14 cellular contexts compared by ENCODE assay signal in genomic region chr5:132979367-132979935, GRCh38. TPM values are rescaled to one million over a fixed set of nuclear protein-coding genes. Genes with fewer than 3 reads are reported as not detected.
DNase-seq lines count a peak whose midpoint lies in the region; ATAC-seq, FAIRE-seq and TF ChIP-seq lines count a peak whose summit lies in the region.
"Had no signal": no experiment of that assay in that cellular context is flagged by ENCODE, and none has a peak within 500 bp of the region (broad histone marks: within the 10 kb centered on the region; RNA-seq: fewer than 3 reads in every experiment).

No MANE protein-coding gene starts in this region.

- H3K36me3 Mint-ChIP-seq in osteocyte (ENCODE audit: unreplicated experiment): no peaks in the 10 kb centered on the region
- H3K36me3 Mint-ChIP-seq: CD4-positive, CD25-positive, alpha-beta regulatory T cell had no signal

- H3K4me1 Mint-ChIP-seq in osteocyte (ENCODE audit: unreplicated experiment): no peaks in the 10 kb centered on the region
- H3K4me1 Mint-ChIP-seq: CD4-positive, CD25-positive, alpha-beta regulatory T cell had no signal

- H3K4me1 ChIP-seq in kidney (ENCODE audit: control insufficient read depth in 1 of 2, insufficient read depth in 1 of 2, low read depth in 1 of 2, low read length in 2 of 2): no peaks in the 10 kb centered on the region
- H3K4me1 ChIP-seq: sigmoid colon had no signal

- H3K27ac ChIP-seq in kidney (ENCODE audit: low read depth in 2 of 2, low read length in 2 of 2): no peak overlapping the region
- H3K27ac ChIP-seq: sigmoid colon had no signal

- no peak for TF ChIP-seq CTCF in epithelial cell of esophagus (IDR thresholded peaks at IDR 0.05; ENCODE audit: insufficient read depth, low read depth, low read length, missing control alignments)
- no peak for TF ChIP-seq CTCF in osteocyte (IDR thresholded peaks at IDR 0.05)
- TF ChIP-seq CTCF in kidney (IDR thresholded peaks at IDR 0.05; ENCODE audit: borderline replicate concordance, extremely low read depth, insufficient read depth): no peak

- no peak overlapping the region for H3K27ac Mint-ChIP-seq in osteocyte (ENCODE audit: unreplicated experiment)
- H3K27ac Mint-ChIP-seq: CD4-positive, CD25-positive, alpha-beta regulatory T cell had no signal

- FAIRE-seq in kidney (lab: Jason Lieb, UNC): no peak

- peak; percentile 84 for DNase-seq in HCEC 1CT
- peak; percentile 38 for DNase-seq in OCI-M1 (lab: John Stamatoyannopoulos, UW)
- DNase-seq in epithelial cell of esophagus (ENCODE audit: low read depth): peak; percentile 85
- peak; percentile 6 for DNase-seq in osteocyte (ENCODE audit: extremely low spot score, unreplicated experiment)
- no peak for DNase-seq in kidney
- DNase-seq in iPS-NIHi7 (ENCODE audit: extremely low spot score): no peak
- DNase-seq: activated CD4-positive, alpha-beta T cell treated with anti-CD3 and anti-CD28 coated beads for 48 hours; activated T-cell treated with anti-CD3 and anti-CD28 coated beads, Interleukin-2, amount 50 U/mL, for 48 hours; anterior cingulate cortex; CD4-positive, CD25-positive, alpha-beta regulatory T cell; Karpas-422; sigmoid colon had no signal

- H3K36me3 ChIP-seq in kidney (ENCODE audit: control insufficient read depth in 1 of 2, insufficient read depth in 2 of 2, low read length in 2 of 2): no peaks in the 10 kb centered on the region
- H3K36me3 ChIP-seq: sigmoid colon had no signal

- H3K4me3 ChIP-seq in epithelial cell of esophagus (ENCODE audit: low read length) (no peak overlapping the region), kidney (ENCODE audit: low read length in 2 of 2) (no peak overlapping the region)
- H3K4me3 ChIP-seq: sigmoid colon had no signal

- H3K9ac ChIP-seq in kidney (ENCODE audit: low read length in 2 of 2): no peak overlapping the region

- H3K9me3 Mint-ChIP-seq in osteocyte (ENCODE audit: unreplicated experiment): peaks cover 4% of the 10 kb centered on the region

- intact Hi-C loops in kidney (cut with DNase I): no loop called here

- H3K4me3 Mint-ChIP-seq in osteocyte (ENCODE audit: unreplicated experiment): no peak overlapping the region
- H3K4me3 Mint-ChIP-seq: CD4-positive, CD25-positive, alpha-beta regulatory T cell had no signal

- no peaks in the 10 kb centered on the region for H3K9me3 ChIP-seq in kidney (ENCODE audit: control insufficient read depth in 1 of 2, low read length in 2 of 2)

- no peaks in the 10 kb centered on the region for H3K27me3 Mint-ChIP-seq in osteocyte (ENCODE audit: unreplicated experiment)

- no peak for ATAC-seq in GM19463 (IDR thresholded peaks at IDR 0.05; ENCODE audit: unreplicated experiment)
- no peak for ATAC-seq in GM21381 (IDR thresholded peaks at IDR 0.05; ENCODE audit: unreplicated experiment)

RNA-seq across cellular contexts. Expression of gene AFF4, which starts 16.0 kb away (rescaled TPM):
- total RNA-seq in osteocyte: 106 and 114 TPM in 2 replicates
- 83.7 TPM for total RNA-seq in kidney
- 8.8 TPM for polyA plus RNA-seq in kidney (ENCODE audit: insufficient read depth, low read depth, low replicate concordance)

RNA-seq across cellular contexts. Expression of gene ZCCHC10, which starts 46.9 kb away (rescaled TPM):
- total RNA-seq in osteocyte: 17.8 and 21.0 TPM in 2 replicates
- 19.9 TPM for total RNA-seq in kidney
- 32.7 TPM for polyA plus RNA-seq in kidney (ENCODE audit: insufficient read depth, low read depth, low replicate concordance)

Comparison
In these comparisons a context has a peak if more than half of its experiments do, and no peak if none do; other contexts are left out.
1. DNase-seq: peak in HCEC 1CT (single experiment), OCI-M1 (single experiment), epithelial cell of esophagus (single experiment) and osteocyte (single experiment); none in kidney (single experiment) and iPS-NIHi7 (single experiment).